ENCODE assay signal across 8 cellular contexts in genomic region chr6:110958332-110959192, GRCh38. TPM values are rescaled to one million over a fixed set of nuclear protein-coding genes. Genes with fewer than 3 reads are reported as not detected.
A peak's percentile ranks its signal among the peaks of the same experiment; 100 is the strongest.
DNase-seq lines count a peak whose midpoint lies in the region; ATAC-seq lines count a peak whose summit lies in the region.

A gene with protein sequence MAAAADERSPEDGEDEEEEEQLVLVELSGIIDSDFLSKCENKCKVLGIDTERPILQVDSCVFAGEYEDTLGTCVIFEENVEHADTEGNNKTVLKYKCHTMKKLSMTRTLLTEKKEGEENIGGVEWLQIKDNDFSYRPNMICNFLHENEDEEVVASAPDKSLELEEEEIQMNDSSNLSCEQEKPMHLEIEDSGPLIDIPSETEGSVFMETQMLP (plus strand): TSS chr6:110958706. CDS start chr6:110958770, 64 bp downstream.

- ATAC-seq in GM19035 (IDR thresholded peaks at IDR 0.05; ENCODE audit: unreplicated experiment) (peak; percentile 97), HG03354 (IDR thresholded peaks at IDR 0.05; ENCODE audit: poor library complexity, severe bottlenecking, unreplicated experiment) (peak; percentile 99)

- DNase-seq in AG20443 (ENCODE audit: low spot score) (peak; percentile 94), NCI-H460 (ENCODE audit: extremely low read depth, low read depth) (peak; percentile 83), cerebellar cortex (ENCODE audit: low spot score) (peak; percentile 94), iris pigment epithelial cell (ENCODE audit: low read depth) (peak; percentile 96)
- peak; percentile 92 for DNase-seq in activated CD4-positive, CD25-positive, alpha-beta regulatory T cell treated with anti-CD3 and anti-CD28 coated beads, Interleukin-2, amount 50 U/mL, for 72 hours
- DNase-seq in stimulated activated CD4-positive, alpha-beta T cell treated with anti-CD3 and anti-CD28 coated beads, Interleukin-12 subunit alpha, Interleukin-12 subunit beta, amount 100 ng/mL, for 24 hours (ENCODE audit: low read depth in 2 of 2): peak; percentile 86 to 87

RNA-seq across cellular contexts. Expression of the gene that starts here (rescaled TPM):
- 69.8 and 76.8 TPM in 2 replicates for total RNA-seq in NCI-H460 (2014; rRNA removed; shearing (Covaris generic))
- 18.2 and 39.7 TPM in 2 replicates for polyA plus RNA-seq in NCI-H460 (2014; cell fraction: nucleus; rRNA removed)

Comparison
In these comparisons a context has a peak if more than half of its experiments do, and no peak if none do; other contexts are left out.
1. Peak in every context shown above with its lines: DNase-seq and ATAC-seq.